Comparison of ENCODE assay signal across 10 cellular contexts in genomic region chr14:65502676-65503124, GRCh38.
DNase-seq lines count a peak whose midpoint lies in the region; TF ChIP-seq lines count a peak whose summit lies in the region.
"Had no signal": no experiment of that assay in that cellular context is flagged by ENCODE, and none has a peak within 500 bp of the region (broad histone marks: within the 10 kb centered on the region; RNA-seq: fewer than 3 reads in every experiment).

No MANE protein-coding gene starts in this region.

- no peaks in the 10 kb centered on the region for H3K9me2 ChIP-seq in Karpas-422 (replicated peaks; ENCODE audit: insufficient read depth, low read length)

- H3K27me3 ChIP-seq in breast epithelium (no peaks in the 10 kb centered on the region), thyroid gland (no peaks in the 10 kb centered on the region), Karpas-422 (ENCODE audit: low read length) (no peaks in the 10 kb centered on the region)
- H3K27me3 ChIP-seq: suprapubic skin had no signal

- H3K4me3 Mint-ChIP-seq in MCF 10A (ENCODE audit: unreplicated experiment), result no peak overlapping the region

- peaks cover 0 to 2% of the 10 kb centered on the region in 2 donors for H3K4me1 ChIP-seq in breast epithelium
- peaks cover 7 to 10% of the 10 kb centered on the region in 2 donors for H3K4me1 ChIP-seq in thyroid gland
- peaks cover 5% of the 10 kb centered on the region; the same call in 1 of the 2 replicates for H3K4me1 ChIP-seq in Karpas-422 (ENCODE audit: low read length)
- H3K4me1 ChIP-seq: suprapubic skin had no signal

- no peak for TF ChIP-seq POLR2A in breast epithelium (IDR thresholded peaks at IDR 0.05)
- TF ChIP-seq POLR2A in thyroid gland (IDR thresholded peaks at IDR 0.05), result no peak

- H4K20me1 ChIP-seq in Karpas-422 (ENCODE audit: insufficient read depth, low read depth, low read length), result peaks cover 32% of the 10 kb centered on the region

- no TSS peak for BruUV-seq in MCF 10A (replicated peaks; lab: Mats Ljungman, UMichigan)

- TF ChIP-seq CTCF in MCF 10A (IDR thresholded peaks at IDR 0.05; ENCODE audit: unreplicated experiment) (no peak), breast epithelium (IDR thresholded peaks at IDR 0.05) (no peak), thyroid gland (IDR thresholded peaks at IDR 0.05) (no peak)

- H3K9ac ChIP-seq in Karpas-422 (ENCODE audit: low read length), result no peak overlapping the region

- H3K4me1 Mint-ChIP-seq in MCF 10A (ENCODE audit: insufficient read depth, unreplicated experiment), result no peaks in the 10 kb centered on the region

- H3K4me3 ChIP-seq in breast epithelium, result no peak overlapping the region
- H3K4me3 ChIP-seq in thyroid gland (replicated peaks in 1 of 3), result no peak overlapping the region
- H3K4me3 ChIP-seq in Karpas-422 (ENCODE audit: low read length), result no peak overlapping the region
- H3K4me3 ChIP-seq: suprapubic skin had no signal

- WGBS in thyroid gland, 2 donors, result 21 to 41% methylated on average over 1 of the region's 1 CpG

- H3K4me2 ChIP-seq in Karpas-422 (ENCODE audit: low read depth, low read length, poor library complexity, severe bottlenecking), result no peak overlapping the region

- intact Hi-C loops in MCF 10A (cut with micrococcal nuclease), result no loop called here
- intact Hi-C loops in breast epithelium (cut with DNase I; ENCODE audit: low total_unique reads), result no loop called here
- intact Hi-C loops in thyroid gland (cut with DNase I), result no loop called here

- no peak overlapping the region for H3K27ac Mint-ChIP-seq in MCF 10A (ENCODE audit: low read depth, unreplicated experiment)
- H3K27ac Mint-ChIP-seq: CD4-positive, alpha-beta memory T cell had no signal

- POLR2A ChIA-PET in MCF 10A (lab: Yijun Ruan, JAX), result interaction anchor here (0.6 kb wide), 1 partner anchor 559 kb away, joined by 3 read pairs; no protein-coding TSS in a partner anchor

- H3K9me3 Mint-ChIP-seq in MCF 10A (ENCODE audit: unreplicated experiment), result peaks cover 7% of the 10 kb centered on the region

- H3K36me3 ChIP-seq in breast epithelium, result no peaks in the 10 kb centered on the region
- no peaks in the 10 kb centered on the region for H3K36me3 ChIP-seq in thyroid gland
- no peaks in the 10 kb centered on the region for H3K36me3 ChIP-seq in Karpas-422 (ENCODE audit: insufficient read depth, low read length)
- H3K36me3 ChIP-seq: suprapubic skin had no signal

- H3K9me3 ChIP-seq in breast epithelium (peaks cover 0 to 4% of the 10 kb centered on the region in 2 donors), thyroid gland (no peaks in the 10 kb centered on the region), Karpas-422 (ENCODE audit: low read length) (no peaks in the 10 kb centered on the region)
- H3K9me3 ChIP-seq: suprapubic skin had no signal

- H3K27me3 Mint-ChIP-seq in MCF 10A (ENCODE audit: insufficient read depth, unreplicated experiment), result no peaks in the 10 kb centered on the region
- H3K27me3 Mint-ChIP-seq: CD4-positive, alpha-beta memory T cell had no signal

- CTCF ChIA-PET in MCF 10A (lab: Yijun Ruan, JAX), result interaction anchor here (0.6 to 1.4 kb wide), 3 partner anchors 8 to 339 kb away, joined by 3 to 5 read pairs (median 4); no protein-coding TSS in a partner anchor

- no peaks in the 10 kb centered on the region for H3K36me3 Mint-ChIP-seq in MCF 10A (ENCODE audit: insufficient read depth, unreplicated experiment)

- no peak overlapping the region for H2AFZ ChIP-seq in Karpas-422 (ENCODE audit: low read length)

- DNase-seq in MCF 10A (ENCODE audit: unreplicated experiment), result peak; percentile 74
- no peak for DNase-seq in breast epithelium (ENCODE audit: low spot score in 2 of 2)
- peak; percentile 22 for DNase-seq in HS-5 (ENCODE audit: low read depth)
- DNase-seq in astrocyte of the hippocampus (ENCODE audit: low read depth, low spot score), result peak; percentile 79
- DNase-seq in thyroid gland, result peak; percentile 7 to 23
- no peak for DNase-seq in Karpas-422
- DNase-seq in amygdala (lab: John Stamatoyannopoulos, UW), result no peak
- DNase-seq in T-helper 2 cell, result no peak
- DNase-seq: CD4-positive, alpha-beta memory T cell had no signal

- peaks cover 42% of the 10 kb centered on the region for H3K79me2 ChIP-seq in Karpas-422 (ENCODE audit: low read length)

- H3K27ac ChIP-seq in breast epithelium, result no peak overlapping the region
- H3K27ac ChIP-seq in thyroid gland, result no peak overlapping the region
- no peak overlapping the region for H3K27ac ChIP-seq in Karpas-422 (ENCODE audit: low read length)
- H3K27ac ChIP-seq: suprapubic skin had no signal

Comparison
In these comparisons a context has a peak if more than half of its experiments do, and no peak if none do; other contexts are left out.
1. DNase-seq: peak in MCF 10A (single experiment), HS-5 (single experiment), astrocyte of the hippocampus (single experiment) and thyroid gland (2 of 2); none in breast epithelium (0 of 2), Karpas-422 (single experiment), amygdala (0 of 56) and T-helper 2 cell (0 of 5).